Comparison of ENCODE assay signal across 1 cellular context in genomic region chr10:71719464-71720303, GRCh38.
TF ChIP-seq lines count a peak whose summit lies in the region.

C10orf105 (minus strand) TSS chr10:71719778; CDS start chr10:71716337, 3,441 bp downstream.

TF ChIP-seq in HepG2, 621 proteins besides CTCF, POLR2A, EP300 and RAD21 (continued from another document):
- TF ChIP-seq ZBTB33 (CRISPR knock-in tag; IDR thresholded peaks at IDR 0.05) (0 out of 2 replicates have a peak, but pooled peaks have one; percentile 11), ZNF687 (CRISPR knock-in tag; IDR thresholded peaks at IDR 0.05) (no peak), ZNF317 (CRISPR knock-in tag; IDR thresholded peaks at IDR 0.05) (no peak)
